Comparison of ENCODE assay signal across 1 cellular context in genomic region chr2:55839182-55839819, GRCh38.
TF ChIP-seq lines count a peak whose summit lies in the region.

No MANE protein-coding gene starts in this region.

TF ChIP-seq in HepG2, 621 proteins besides CTCF, POLR2A, EP300 and RAD21 (continued from another document and continues in another):
- TF ChIP-seq ZNF574 (CRISPR knock-in tag; IDR thresholded peaks at IDR 0.05) (peak; percentile 20; the same call in 1 of the 2 replicates), DNMT3B (CRISPR knock-in tag; conservative IDR thresholded peaks at IDR 0.05) (0 out of 2 replicates have a peak, but pooled peaks have one; percentile 75), TP53 (CRISPR knock-in tag; conservative IDR thresholded peaks at IDR 0.05) (no peak), ZNF136 (CRISPR knock-in tag; IDR thresholded peaks at IDR 0.05; ENCODE audit: low read depth) (no peak), ZNF496 (CRISPR knock-in tag; IDR thresholded peaks at IDR 0.05; ENCODE audit: insufficient replicate concordance) (no peak), GTF2F1 (IDR thresholded peaks at IDR 0.05; ENCODE audit: low read length) (no peak), GLI4 (CRISPR knock-in tag; IDR thresholded peaks at IDR 0.05; ENCODE audit: borderline replicate concordance) (no peak), TMF1 (CRISPR knock-in tag; IDR thresholded peaks at IDR 0.05; ENCODE audit: low read depth) (no peak), TIGD3 (CRISPR knock-in tag; IDR thresholded peaks at IDR 0.05; ENCODE audit: borderline replicate concordance) (no peak), IRF2 (CRISPR knock-in tag; IDR thresholded peaks at IDR 0.05) (peak; percentile 86), SMC3 (IDR thresholded peaks at IDR 0.05; ENCODE audit: low read length) (0 out of 2 replicates have a peak, but pooled peaks have one; percentile 3), SP2 (CRISPR knock-in tag; IDR thresholded peaks at IDR 0.05) (no peak), ZNF619 (CRISPR knock-in tag; IDR thresholded peaks at IDR 0.05) (no peak), TFDP1 (CRISPR knock-in tag; IDR thresholded peaks at IDR 0.05; ENCODE audit: borderline replicate concordance) (no peak), PHF5A (CRISPR knock-in tag; IDR thresholded peaks at IDR 0.05; ENCODE audit: low read depth, unreplicated experiment) (no peak), MBNL3 (CRISPR knock-in tag; conservative IDR thresholded peaks at IDR 0.05) (no peak), KMT2B (CRISPR knock-in tag; IDR thresholded peaks at IDR 0.05) (no peak), HNRNPK (IDR thresholded peaks at IDR 0.05; ENCODE audit: low read depth, low read length, poor library complexity, severe bottlenecking) (no peak), ZNF597 (CRISPR knock-in tag; IDR thresholded peaks at IDR 0.05) (no peak), MED8 (CRISPR knock-in tag; IDR thresholded peaks at IDR 0.05; ENCODE audit: insufficient replicate concordance) (no peak), ZNF788 (CRISPR knock-in tag; IDR thresholded peaks at IDR 0.05; ENCODE audit: borderline replicate concordance) (no peak), IKZF1 (IDR thresholded peaks at IDR 0.05) (no peak), ZNF350 (CRISPR knock-in tag; IDR thresholded peaks at IDR 0.05; ENCODE audit: borderline replicate concordance, low read depth) (no peak), NFYC (CRISPR knock-in tag; IDR thresholded peaks at IDR 0.05) (no peak), ZNF180 (CRISPR knock-in tag; IDR thresholded peaks at IDR 0.05; ENCODE audit: borderline replicate concordance, low read depth) (no peak), MAZ (IDR thresholded peaks at IDR 0.05; ENCODE audit: borderline replicate concordance, low read depth, low read length) (no peak), MAZ (CRISPR knock-in tag; IDR thresholded peaks at IDR 0.05; ENCODE audit: low read depth) (no peak), ZNF576 (CRISPR knock-in tag; IDR thresholded peaks at IDR 0.05) (no peak), NFE2 (CRISPR knock-in tag; IDR thresholded peaks at IDR 0.05) (no peak), DBP (CRISPR knock-in tag; IDR thresholded peaks at IDR 0.05; ENCODE audit: not compliant biosample characterization) (no peak), MEF2D (CRISPR knock-in tag; IDR thresholded peaks at IDR 0.05) (no peak), ZNF160 (CRISPR knock-in tag; IDR thresholded peaks at IDR 0.05) (no peak), ZNF510 (CRISPR knock-in tag; IDR thresholded peaks at IDR 0.05; ENCODE audit: low read depth) (no peak), ARID3A (IDR thresholded peaks at IDR 0.05; ENCODE audit: low read depth, low read length) (peak; percentile 69; the same call in 1 of the 2 replicates), ZMAT3 (CRISPR knock-in tag; conservative IDR thresholded peaks at IDR 0.05) (0 out of 2 replicates have a peak, but pooled peaks have one; percentile 35), ZNF12 (CRISPR knock-in tag; IDR thresholded peaks at IDR 0.05) (peak; percentile 63; the same call in 1 of the 2 replicates), ADNP (CRISPR knock-in tag; IDR thresholded peaks at IDR 0.05) (no peak), SRF (IDR thresholded peaks at IDR 0.05; ENCODE audit: low read depth, low read length) (no peak), ZNF546 (CRISPR knock-in tag; conservative IDR thresholded peaks at IDR 0.05) (no peak), NR3C1 (CRISPR knock-in tag; IDR thresholded peaks at IDR 0.05) (no peak), ZNF773 (CRISPR knock-in tag; IDR thresholded peaks at IDR 0.05; ENCODE audit: borderline replicate concordance) (no peak), AKAP8 (CRISPR knock-in tag; IDR thresholded peaks at IDR 0.05) (no peak), ZNF646 (CRISPR knock-in tag; IDR thresholded peaks at IDR 0.05) (no peak), TBX3 (IDR thresholded peaks at IDR 0.05; ENCODE audit: borderline replicate concordance) (peak; percentile 97), ZNF740 (CRISPR knock-in tag; IDR thresholded peaks at IDR 0.05) (no peak)
